ENCODE assay signal across 30 cellular contexts in genomic region chr12:18294889-18295288, GRCh38. TPM values are rescaled to one million over a fixed set of nuclear protein-coding genes. Genes with fewer than 3 reads are reported as not detected.
"Had no signal": no experiment of that assay in that cellular context is flagged by ENCODE, and none has a peak within 500 bp of the region (broad histone marks: within the 10 kb centered on the region; RNA-seq: fewer than 3 reads in every experiment).

No MANE protein-coding gene starts in this region.

- H2AFZ ChIP-seq: PC-9 had no signal

- H3K27ac ChIP-seq: PC-9, WERI-Rb-1 had no signal

- H3K36me3 Mint-ChIP-seq: activated naive CD4-positive, alpha-beta T cell treated with anti-CD3 and anti-CD28 coated beads, Interleukin-2, amount 10 ng/mL, durations not matched to agents 7 days and 5 days; activated naive CD8-positive, alpha-beta T cell; brain had no signal

- H3K36me3 ChIP-seq: MG63, WERI-Rb-1 had no signal

- ATAC-seq: activated CD8-positive, alpha-beta T cell treated with anti-CD3 and anti-CD28 coated beads for 36 hours; activated naive CD8-positive, alpha-beta T cell treated with anti-CD3 and anti-CD28 coated beads, Interleukin-2, amount 50 U/mL, for 24 hours had no signal

- H3K4me3 Mint-ChIP-seq: activated CD4-positive, alpha-beta T cell treated with anti-CD3 and anti-CD28 coated beads, Interleukin-2, amount 10 ng/mL, durations not matched to agents 24 days and 14 days; activated CD8-positive, alpha-beta T cell treated with anti-CD3 and anti-CD28 coated beads for 36 hours; activated naive CD4-positive, alpha-beta T cell treated with anti-CD3 and anti-CD28 coated beads, Interleukin-2, amount 10 ng/mL, durations not matched to agents 7 days and 5 days; activated naive CD8-positive, alpha-beta T cell; activated naive CD8-positive, alpha-beta T cell treated with anti-CD3 and anti-CD28 coated beads, Interleukin-2, amount 50 U/mL, for 24 hours; activated T-cell treated with anti-CD3 and anti-CD28 coated beads, Interleukin-2, amount 50 U/mL, for 24 hours; activated T-helper 1 cell treated with anti-CD3 and anti-CD28 coated beads, Interleukin-12 subunit alpha, Interleukin-12 subunit beta, Interleukin-2, Interleukin-4 antibody, amounts not matched to agents 30 ng/mL and 10 ng/mL and 1 ng/mL, durations not matched to agents 14 hours and 24 hours and 36 hours; brain had no signal

- H3K4me2 ChIP-seq: PC-9 had no signal

- H3K4me3 ChIP-seq: MG63, PC-9 had no signal

- H3K27me3 ChIP-seq: MG63 had no signal

- H3K9me3 Mint-ChIP-seq: activated CD4-positive, alpha-beta T cell treated with anti-CD3 and anti-CD28 coated beads, Interleukin-2, amount 10 ng/mL, durations not matched to agents 24 days and 14 days; activated CD8-positive, alpha-beta T cell treated with anti-CD3 and anti-CD28 coated beads for 36 hours; activated T-helper 1 cell treated with anti-CD3 and anti-CD28 coated beads, Interleukin-12 subunit alpha, Interleukin-12 subunit beta, Interleukin-2, Interleukin-4 antibody, amounts not matched to agents 30 ng/mL and 10 ng/mL and 1 ng/mL, durations not matched to agents 14 hours and 24 hours and 36 hours had no signal

- H3K4me1 Mint-ChIP-seq: activated CD4-positive, alpha-beta T cell treated with anti-CD3 and anti-CD28 coated beads, Interleukin-2, amount 10 ng/mL, durations not matched to agents 24 days and 14 days; activated naive CD4-positive, alpha-beta T cell treated with anti-CD3 and anti-CD28 coated beads, Interleukin-2, amount 10 ng/mL, durations not matched to agents 7 days and 5 days; activated naive CD8-positive, alpha-beta T cell treated with anti-CD3 and anti-CD28 coated beads, Interleukin-2, amount 50 U/mL, for 24 hours had no signal

- H3K27ac Mint-ChIP-seq: activated CD4-positive, alpha-beta T cell treated with anti-CD3 and anti-CD28 coated beads, Interleukin-2, amount 10 ng/mL, durations not matched to agents 24 days and 14 days; activated CD8-positive, alpha-beta T cell treated with anti-CD3 and anti-CD28 coated beads for 36 hours; activated naive CD4-positive, alpha-beta T cell treated with anti-CD3 and anti-CD28 coated beads, Interleukin-2, amount 10 ng/mL, durations not matched to agents 7 days and 5 days; activated naive CD8-positive, alpha-beta T cell; activated naive CD8-positive, alpha-beta T cell treated with anti-CD3 and anti-CD28 coated beads, Interleukin-2, amount 50 U/mL, for 24 hours; activated T-cell treated with anti-CD3 and anti-CD28 coated beads, Interleukin-2, amount 50 U/mL, for 24 hours; activated T-helper 1 cell treated with anti-CD3 and anti-CD28 coated beads, Interleukin-12 subunit alpha, Interleukin-12 subunit beta, Interleukin-2, Interleukin-4 antibody, amounts not matched to agents 30 ng/mL and 10 ng/mL and 1 ng/mL, durations not matched to agents 14 hours and 24 hours and 36 hours; brain had no signal

- DNase-seq: activated CD4-positive, alpha-beta T cell treated with anti-CD3 and anti-CD28 coated beads, Interleukin-2, amount 10 ng/mL, durations not matched to agents 24 days and 14 days; activated CD4-positive, alpha-beta T cell treated with anti-CD3 and anti-CD28 coated beads, Interleukin-2, amount 50 U/mL, for 4 hours; activated CD8-positive, alpha-beta T cell treated with anti-CD3 and anti-CD28 coated beads for 36 hours; activated naive CD4-positive, alpha-beta T cell treated with anti-CD3 and anti-CD28 coated beads, Interleukin-2, amount 10 ng/mL, durations not matched to agents 7 days and 5 days; activated naive CD8-positive, alpha-beta T cell treated with anti-CD3 and anti-CD28 coated beads, Interleukin-2, amount 50 U/mL, for 24 hours; activated T-cell treated with anti-CD3 and anti-CD28 coated beads, Interleukin-2, amount 50 U/mL, for 24 hours; anterior cingulate cortex; central memory CD4-positive, alpha-beta T cell; Karpas-422; KBM-7; MG63; NCI-H1048; NCI-H1105 treated with DMSO at 0.1 percent for 48 hours; NCI-H1436; NCI-H1694; NCI-H1930; NCI-H2081 treated with DMSO at 0.1 percent for 48 hours; NCI-H345; NCI-H524 treated with DMSO at 0.1 percent for 48 hours; PC-9; Right ventricle myocardium superior; SW 1271; T-helper 1 cell; T-helper 2 cell; T-helper 9 cell; WERI-Rb-1 had no signal

- H3K27me3 Mint-ChIP-seq: activated CD4-positive, alpha-beta T cell treated with anti-CD3 and anti-CD28 coated beads, Interleukin-2, amount 10 ng/mL, durations not matched to agents 24 days and 14 days; activated CD8-positive, alpha-beta T cell treated with anti-CD3 and anti-CD28 coated beads for 36 hours; activated naive CD4-positive, alpha-beta T cell treated with anti-CD3 and anti-CD28 coated beads, Interleukin-2, amount 10 ng/mL, durations not matched to agents 7 days and 5 days; activated naive CD8-positive, alpha-beta T cell; activated naive CD8-positive, alpha-beta T cell treated with anti-CD3 and anti-CD28 coated beads, Interleukin-2, amount 50 U/mL, for 24 hours; activated T-cell treated with anti-CD3 and anti-CD28 coated beads, Interleukin-2, amount 50 U/mL, for 24 hours; brain had no signal

RNA-seq across cellular contexts. Expression of gene PIK3C2G, which starts 33.6 kb away (rescaled TPM):
- total RNA-seq: activated CD4-positive, alpha-beta T cell treated with anti-CD3 and anti-CD28 coated beads, Interleukin-2, amount 10 ng/mL, durations not matched to agents 24 days and 14 days; activated CD8-positive, alpha-beta memory T cell treated with anti-CD3 and anti-CD28 coated beads for 36 hours; activated CD8-positive, alpha-beta T cell treated with anti-CD3 and anti-CD28 coated beads for 36 hours; activated T-helper 1 cell treated with anti-CD3 and anti-CD28 coated beads, Interleukin-12 subunit alpha, Interleukin-12 subunit beta, Interleukin-2, Interleukin-4 antibody, amounts not matched to agents 30 ng/mL and 10 ng/mL and 1 ng/mL, durations not matched to agents 14 hours and 24 hours and 36 hours; Right ventricle myocardium superior had no signal
